In genomic region chr1:152036316-152037216, GRCh38 we compare ENCODE assay signal across 8 cellular contexts. TPM values are rescaled to one million over a fixed set of nuclear protein-coding genes. Genes with fewer than 3 reads are reported as not detected.
DNase-seq lines count a peak whose midpoint lies in the region; ATAC-seq, FAIRE-seq and TF ChIP-seq lines count a peak whose summit lies in the region.

Gene S100A11 (minus strand): TSS chr1:152037004. CDS start chr1:152036915, 89 bp downstream.

- H3K4me1 ChIP-seq in adrenal gland (replicated peaks in 1 of 2) (peaks cover 7 to 25% of the 10 kb centered on the region in 2 donors), heart right ventricle (peaks cover 0 to 62% (median 22%) of the 10 kb centered on the region in 9 donors), psoas muscle (peaks cover 8% of the 10 kb centered on the region), uterus (peaks cover 0 to 5% of the 10 kb centered on the region in 2 donors)

- H3K27ac ChIP-seq in adrenal gland, result peak within 1 kb of the TSS; percentile 62 to 90 (median 76)
- H3K27ac ChIP-seq in heart right ventricle, result peak within 1 kb of the TSS; percentile 83 to 98 (median 94)
- peak within 1 kb of the TSS; percentile 83 for H3K27ac ChIP-seq in psoas muscle
- peak within 1 kb of the TSS; percentile 90 to 91 for H3K27ac ChIP-seq in uterus

- WGBS in adrenal gland, 4 donors, result 2 to 3% (median 2%) methylated on average over 36 to 52 of the region's 52 CpGs
- 1% methylated on average over 52 of the region's 52 CpGs for WGBS in heart right ventricle, 2 donors
- WGBS in psoas muscle, 3 donors, result 0 to 1% (median 1%) methylated on average over 50 to 52 of the region's 52 CpGs

- H3K36me3 ChIP-seq in adrenal gland (replicated peaks in 1 of 2), result peaks cover 0 to 23% of the 10 kb centered on the region in 2 donors
- H3K36me3 ChIP-seq in heart right ventricle, result peaks cover 0 to 28% (median 16%) of the 10 kb centered on the region in 9 donors
- H3K36me3 ChIP-seq in psoas muscle (ENCODE audit: insufficient read depth in 1 of 2, low read depth in 1 of 2), result peaks cover 10 to 19% of the 10 kb centered on the region in 2 donors
- H3K36me3 ChIP-seq in uterus, result no peaks in the 10 kb centered on the region

- intact Hi-C loops in T-helper 1 cell treated with Interleukin-12 subunit alpha and Interleukin-12 subunit beta and Interleukin-4 antibody, amounts not matched to agents 30 ng/mL and 1 ng/mL, for 36 hours (cut with micrococcal nuclease), result loop anchor here (1.0 kb wide), 1 partner anchor 52 kb away; no protein-coding TSS in a partner anchor
- intact Hi-C loops in adrenal gland (cut with DNase I), result no loop called here
- intact Hi-C loops in heart right ventricle (cut with DNase I), result no loop called here
- intact Hi-C loops in psoas muscle (cut with DNase I), result no loop called here
- intact Hi-C loops in uterus (cut with DNase I; ENCODE audit: low total_unique reads), result no loop called here

- ATAC-seq in GM18909 (IDR thresholded peaks at IDR 0.05; ENCODE audit: poor library complexity, unreplicated experiment) (peak; percentile 57), heart right ventricle (peak; percentile 96 to 97 (median 97)), psoas muscle (peak; percentile 84 to 92 (median 88))

- H3K9me3 ChIP-seq in adrenal gland (replicated peaks in 1 of 3), result no peaks in the 10 kb centered on the region
- no peaks in the 10 kb centered on the region for H3K9me3 ChIP-seq in heart right ventricle
- H3K9me3 ChIP-seq in psoas muscle, result no peaks in the 10 kb centered on the region
- no peaks in the 10 kb centered on the region for H3K9me3 ChIP-seq in uterus

- H3K4me3 ChIP-seq in adrenal gland, result peak within 1 kb of the TSS; percentile 4 to 77 (median 41)
- H3K4me3 ChIP-seq in heart right ventricle, result peak within 1 kb of the TSS; percentile 51 to 82 (median 66)
- peak within 1 kb of the TSS; percentile 69 for H3K4me3 ChIP-seq in psoas muscle
- H3K4me3 ChIP-seq in uterus, result peak within 1 kb of the TSS; percentile 50 to 63

- FAIRE-seq in HTR-8/SVneo (lab: Jason Lieb, UNC), result no peak

- TF ChIP-seq CTCF in adrenal gland (IDR thresholded peaks at IDR 0.05) (no peak), heart right ventricle (IDR thresholded peaks at IDR 0.05) (no peak), psoas muscle (IDR thresholded peaks at IDR 0.05) (no peak), uterus (IDR thresholded peaks at IDR 0.05) (peak in 2 of 4 experiments; percentile 2 to 7)

- H3K27me3 ChIP-seq in adrenal gland, result no peaks in the 10 kb centered on the region
- no peaks in the 10 kb centered on the region for H3K27me3 ChIP-seq in heart right ventricle
- peaks cover 0 to 34% (median 0%) of the 10 kb centered on the region in 3 donors for H3K27me3 ChIP-seq in psoas muscle (ENCODE audit: insufficient read depth in 3 of 3, low read length in 2 of 3)
- no peaks in the 10 kb centered on the region for H3K27me3 ChIP-seq in uterus

- DNase-seq in 8988T, result peak; percentile 47
- peak; percentile 60 for DNase-seq in HTR-8/SVneo (ENCODE audit: insufficient read length, low spot score)
- peak; percentile 83 to 91 (median 90) for DNase-seq in adrenal gland
- DNase-seq in heart right ventricle, result peak; percentile 91 to 92
- DNase-seq in psoas muscle, result peak; percentile 92
- peak; percentile 88 to 91 for DNase-seq in uterus

- TF ChIP-seq POLR2A in adrenal gland (IDR thresholded peaks at IDR 0.05) (peak; percentile 75 to 86), uterus (IDR thresholded peaks at IDR 0.05) (peak; percentile 85 to 93)

RNA-seq across cellular contexts. Expression of gene S100A11, which starts in this region (rescaled TPM):
- 450 TPM in 2 replicates for total RNA-seq in T-helper 1 cell treated with Interleukin-12 subunit alpha and Interleukin-12 subunit beta and Interleukin-4 antibody, amounts not matched to agents 30 ng/mL and 1 ng/mL, for 36 hours
- total RNA-seq in adrenal gland (100 to 1,000 TPM in 6 of 8 donors, 10 to 100 TPM in 2; 66.8 to 251 (median 145) TPM), heart right ventricle (100 to 1,000 TPM in 2 of 10 donors, 10 to 100 TPM in 8; 41.4 to 215 (median 51.6) TPM), psoas muscle (10 to 100 TPM; 36.7 to 68.5 (median 47.1) TPM), uterus (100 to 1,000 TPM in 3 of 4 donors, 10 to 100 TPM in 1; 14.9 to 321 (median 146) TPM)
- polyA plus RNA-seq in adrenal gland (1,000 to 10,000 TPM in 1 of 3 donors, 100 to 1,000 TPM in 2; 308 to 1,160 (median 987) TPM), heart right ventricle (100 to 1,000 TPM; 477 to 593 TPM), psoas muscle (100 to 1,000 TPM in 1 of 3 donors, 10 to 100 TPM in 2; 61.2 to 500 (median 96.1) TPM)

Comparison
In these comparisons a context has a peak if more than half of its experiments do, and no peak if none do; other contexts are left out.
1. Peak in every context shown above with its lines: DNase-seq, ATAC-seq, H3K4me3 ChIP-seq and H3K27ac ChIP-seq.